ENCODE assay signal across 8 cellular contexts in the genomic region with DNA sequence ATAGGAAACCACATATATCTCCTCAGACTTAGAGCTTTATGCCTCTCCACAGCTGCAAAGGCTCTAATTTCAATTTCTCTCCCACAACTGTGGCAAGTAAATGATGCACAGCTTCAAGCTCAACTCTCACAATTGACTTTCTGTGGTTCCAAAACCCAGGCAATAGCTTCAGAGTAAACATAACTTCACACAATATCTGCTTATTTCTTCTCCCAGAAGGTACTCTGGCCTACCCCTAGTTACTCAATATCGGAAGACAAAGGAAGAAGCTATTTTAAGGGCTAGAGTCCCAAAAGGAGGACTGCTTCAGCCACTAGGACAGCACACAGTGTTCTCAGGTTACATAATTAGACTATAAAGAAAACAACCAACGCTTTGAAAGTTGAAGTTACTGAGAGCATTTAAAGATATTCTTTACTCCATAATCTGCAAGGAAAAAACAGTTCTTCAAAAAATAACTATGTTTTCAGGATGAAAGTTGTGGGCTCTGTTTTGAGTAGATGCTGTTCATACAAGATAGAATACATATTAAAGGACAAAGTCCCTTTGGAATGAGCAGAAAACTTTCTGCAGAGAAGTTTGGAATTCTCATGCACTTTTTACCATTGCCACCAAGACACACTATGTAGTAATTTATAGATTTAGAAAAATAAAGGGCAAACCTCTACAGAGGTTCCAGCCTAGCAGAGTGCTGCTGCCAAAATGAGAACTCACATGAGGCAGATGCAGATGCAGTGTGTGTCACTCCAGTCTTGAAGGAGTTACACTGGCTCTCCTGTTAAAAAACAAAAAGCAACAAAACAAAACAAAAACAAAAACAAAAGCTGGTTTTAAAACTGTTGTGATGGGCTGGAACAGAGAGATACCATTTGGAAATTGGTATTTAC.
DNase-seq lines count a peak whose midpoint lies in the region; ATAC-seq and TF ChIP-seq lines count a peak whose summit lies in the region.

No MANE protein-coding gene starts in this region.

- peak overlapping the region; percentile 90 for H3K27ac ChIP-seq in caudate nucleus (ENCODE audit: low read depth, low read length)
- no peak overlapping the region for H3K27ac ChIP-seq in osteoblast (ENCODE audit: low read depth, low read length)
- H3K27ac ChIP-seq in effector memory CD4-positive, alpha-beta T cell (ENCODE audit: insufficient read depth, low read length, poor library complexity, severe bottlenecking), result no peak overlapping the region

- H3K36me3 ChIP-seq in osteoblast (ENCODE audit: insufficient read depth, low read length), result peaks cover 1% of the 10 kb centered on the region
- no peaks in the 10 kb centered on the region for H3K36me3 ChIP-seq in effector memory CD4-positive, alpha-beta T cell (ENCODE audit: control insufficient read depth, insufficient read depth, low read length)

- H3K79me2 ChIP-seq in osteoblast (ENCODE audit: insufficient read depth, low read length), result peaks cover 55% of the 10 kb centered on the region

- no peaks in the 10 kb centered on the region for H3K27me3 ChIP-seq in osteoblast (ENCODE audit: insufficient read depth, low read length)
- H3K27me3 ChIP-seq in effector memory CD4-positive, alpha-beta T cell (replicated peaks; ENCODE audit: control insufficient read depth, insufficient read depth, low read length, poor library complexity, severe bottlenecking), result no peaks in the 10 kb centered on the region

- ATAC-seq in GM19395 (IDR thresholded peaks at IDR 0.05; ENCODE audit: unreplicated experiment) (peak; percentile 76), HG03280 (IDR thresholded peaks at IDR 0.05; ENCODE audit: unreplicated experiment) (peak; percentile 72)

- DNase-seq in AG08395 (ENCODE audit: low spot score), result peak; percentile 22
- peak in 1 of 61 donors; percentile 17 for DNase-seq in caudate nucleus (lab: John Stamatoyannopoulos, UW)
- no peak for DNase-seq in osteoblast (ENCODE audit: insufficient read length, low spot score, missing footprints)
- DNase-seq in effector memory CD4-positive, alpha-beta T cell, result no peak
- no peak for DNase-seq in occipital lobe (lab: John Stamatoyannopoulos, UW)
- DNase-seq in NCI-H1694 treated with DMSO at 0.1 percent for 48 hours (lab: John Stamatoyannopoulos, UW), result no peak

- no peaks in the 10 kb centered on the region for H3K9me3 ChIP-seq in osteoblast (ENCODE audit: low read depth, low read length)
- H3K9me3 ChIP-seq in effector memory CD4-positive, alpha-beta T cell (ENCODE audit: control insufficient read depth, low read length), result no peaks in the 10 kb centered on the region

- no peak overlapping the region for H3K4me3 ChIP-seq in osteoblast (ENCODE audit: insufficient read depth, low read length)
- H3K4me3 ChIP-seq in effector memory CD4-positive, alpha-beta T cell (ENCODE audit: insufficient read depth, low read depth, low read length, poor library complexity, severe bottlenecking), result no peak overlapping the region

- no peak for TF ChIP-seq CTCF in osteoblast (IDR thresholded peaks at IDR 0.05; ENCODE audit: extremely low read depth, low read depth, low read length)

- no peak overlapping the region for H2AFZ ChIP-seq in osteoblast (ENCODE audit: low read length)

- H3K4me1 ChIP-seq in osteoblast (ENCODE audit: insufficient read depth, low read length), result peaks cover 16% of the 10 kb centered on the region
- H3K4me1 ChIP-seq in effector memory CD4-positive, alpha-beta T cell (ENCODE audit: control insufficient read depth, insufficient read depth, low read length, poor library complexity, severe bottlenecking), result no peaks in the 10 kb centered on the region

- peak overlapping the region; percentile 29 for H3K4me2 ChIP-seq in osteoblast (ENCODE audit: insufficient read depth, low read length)

- peaks cover 13% of the 10 kb centered on the region for H4K20me1 ChIP-seq in osteoblast (ENCODE audit: insufficient read depth, low read length)
